In the genomic region with DNA sequence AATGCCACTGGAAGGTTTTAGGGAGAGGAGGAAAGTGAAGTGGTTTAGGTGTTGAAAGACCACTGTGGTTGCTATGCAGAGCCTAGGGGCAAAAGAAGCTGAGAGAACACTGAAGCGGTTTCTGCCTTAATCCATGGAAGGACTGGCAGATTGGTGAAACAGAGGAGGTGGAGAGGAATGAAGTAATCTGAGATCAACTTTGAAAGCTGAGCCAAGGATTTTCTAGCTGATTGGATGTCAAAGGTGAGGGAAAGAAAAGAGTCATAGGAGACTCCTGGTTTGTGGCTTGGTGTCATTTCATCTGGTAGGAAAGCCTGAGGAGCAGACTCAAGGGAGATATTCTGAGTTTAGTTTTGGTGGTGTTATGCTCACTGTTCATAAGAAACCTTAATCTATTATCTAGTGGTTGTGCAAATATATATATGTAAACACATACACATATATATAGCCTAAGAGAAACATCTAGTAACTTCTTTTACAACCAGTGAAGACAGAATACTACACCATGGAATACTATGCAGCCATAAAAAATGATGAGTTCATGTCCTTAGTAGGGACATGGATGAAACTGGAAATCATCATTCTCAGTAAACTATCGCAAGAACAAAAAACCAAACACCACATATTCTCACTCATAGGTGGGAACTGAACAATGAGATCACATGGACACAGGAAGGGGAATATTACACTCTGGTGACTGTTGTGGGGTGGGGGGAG, we compare ENCODE assay signal across 16 cellular contexts.
DNase-seq lines count a peak whose midpoint lies in the region; ATAC-seq and TF ChIP-seq lines count a peak whose summit lies in the region.
"Had no signal": no experiment of that assay in that cellular context is flagged by ENCODE, and none has a peak within 500 bp of the region (broad histone marks: within the 10 kb centered on the region; RNA-seq: fewer than 3 reads in every experiment).

No MANE protein-coding gene starts in this region.

- in situ Hi-C loops in GM13976 (cut with MboI; ENCODE audit: low sequenced_read_pairs, unreplicated experiment) = no loop called here

- TF ChIP-seq CTCF in HFFc6 (IDR thresholded peaks at IDR 0.05) = no peak
- no peak for TF ChIP-seq CTCF in foreskin keratinocyte (conservative IDR thresholded peaks at IDR 0.05)
- TF ChIP-seq CTCF in GM13976 (IDR thresholded peaks at IDR 0.05; ENCODE audit: borderline replicate concordance, control extremely low read depth, extremely low read depth, insufficient read depth, missing control alignments) = no peak
- no peak for TF ChIP-seq CTCF in gastroesophageal sphincter (IDR thresholded peaks at IDR 0.05)

- H3K9me3 Mint-ChIP-seq in HFFc6 = peaks cover 10% of the 10 kb centered on the region
- peaks cover 9% of the 10 kb centered on the region for H3K9me3 Mint-ChIP-seq in activated CD4-positive, alpha-beta memory T cell treated with anti-CD3 and anti-CD28 coated beads, Interleukin-2, amount 10 ng/mL, durations not matched to agents 7 days and 5 days
- H3K9me3 Mint-ChIP-seq: activated naive CD4-positive, alpha-beta T cell treated with anti-CD3 and anti-CD28 coated beads, Interleukin-2, amount 50 U/mL, for 24 hours had no signal

- POLR2A ChIA-PET in activated CD4-positive, alpha-beta memory T cell treated with anti-CD3 and anti-CD28 coated beads, Interleukin-2, amount 10 ng/mL, durations not matched to agents 7 days and 5 days (lab: Charles Lee) = no interaction called here

- H3K27ac ChIP-seq in ACC112 (ENCODE audit: low read depth, low read length) (peak overlapping the region; percentile 99), foreskin keratinocyte (peak overlapping the region; percentile 95), gastroesophageal sphincter (no peak overlapping the region)
- H3K27ac ChIP-seq: prostate gland had no signal

- peaks cover 16% of the 10 kb centered on the region for H3K36me3 Mint-ChIP-seq in HFFc6 (ENCODE audit: low read depth)
- H3K36me3 Mint-ChIP-seq in activated CD4-positive, alpha-beta memory T cell treated with anti-CD3 and anti-CD28 coated beads, Interleukin-2, amount 10 ng/mL, durations not matched to agents 7 days and 5 days (ENCODE audit: low read depth) = peaks cover 7% of the 10 kb centered on the region

- CTCF ChIA-PET in activated CD4-positive, alpha-beta memory T cell treated with anti-CD3 and anti-CD28 coated beads, Interleukin-2, amount 10 ng/mL, durations not matched to agents 7 days and 5 days (lab: Charles Lee) = no interaction called here

- 0 out of 2 replicates have a peak, but pooled peaks cover 7% of the 10 kb centered on the region for H3K36me3 ChIP-seq in ACC112 (ENCODE audit: insufficient read depth, low read length)
- H3K36me3 ChIP-seq in gastroesophageal sphincter = no peaks in the 10 kb centered on the region
- H3K36me3 ChIP-seq: BE2C, heart left ventricle, prostate gland had no signal

- peak overlapping the region; percentile 28 for H2AFZ ChIP-seq in ACC112 (ENCODE audit: low read length, unreplicated experiment)

- DNase-seq in HFFc6 = peak; percentile 3
- no peak for DNase-seq in activated CD4-positive, alpha-beta memory T cell treated with anti-CD3 and anti-CD28 coated beads, Interleukin-2, amount 10 ng/mL, durations not matched to agents 7 days and 5 days
- DNase-seq in foreskin keratinocyte = peak in 1 of 2 donors; percentile 75
- DNase-seq in GM13976 (ENCODE audit: low spot score) = no peak
- DNase-seq in NCI-H2196 (lab: John Stamatoyannopoulos, UW; ENCODE audit: unreplicated experiment) = no peak
- no peak for DNase-seq in NCI-H2029 (lab: John Stamatoyannopoulos, UW)
- DNase-seq: caudate nucleus, DMS53, endodermal cell, kidney had no signal

- no peaks in the 10 kb centered on the region; the same call in 1 of the 2 replicates for H3K27me3 Mint-ChIP-seq in HFFc6 (ENCODE audit: insufficient read depth)
- H3K27me3 Mint-ChIP-seq in activated CD4-positive, alpha-beta memory T cell treated with anti-CD3 and anti-CD28 coated beads, Interleukin-2, amount 10 ng/mL, durations not matched to agents 7 days and 5 days = peaks cover 2% of the 10 kb centered on the region
- H3K27me3 Mint-ChIP-seq: activated naive CD4-positive, alpha-beta T cell treated with anti-CD3 and anti-CD28 coated beads, Interleukin-2, amount 50 U/mL, for 24 hours had no signal

- TF ChIP-seq POLR2A in gastroesophageal sphincter (IDR thresholded peaks at IDR 0.05) = no peak

- WGBS in gastroesophageal sphincter (ENCODE audit: low coverage in 1 of 2), 2 donors = 75 to 100% methylated on average over 2 of the region's 2 CpGs

- peak overlapping the region; percentile 99 for H3K27ac Mint-ChIP-seq in HFFc6
- H3K27ac Mint-ChIP-seq in activated CD4-positive, alpha-beta memory T cell treated with anti-CD3 and anti-CD28 coated beads, Interleukin-2, amount 10 ng/mL, durations not matched to agents 7 days and 5 days = peak overlapping the region; percentile 71
- H3K27ac Mint-ChIP-seq: activated naive CD4-positive, alpha-beta T cell treated with anti-CD3 and anti-CD28 coated beads, Interleukin-2, amount 50 U/mL, for 24 hours; endodermal cell had no signal

- peaks cover 0 to 7% (median 0%) of the 10 kb centered on the region in 3 donors for H3K9me3 ChIP-seq in gastroesophageal sphincter
- H3K9me3 ChIP-seq: prostate gland had no signal

- TF ChIP-seq EP300 in gastroesophageal sphincter (IDR thresholded peaks at IDR 0.05) = no peak

- H3K4me1 ChIP-seq in ACC112 (ENCODE audit: control insufficient read depth, insufficient read depth, low read length, unreplicated experiment) = peaks cover 36% of the 10 kb centered on the region
- H3K4me1 ChIP-seq in foreskin keratinocyte = peaks cover 27% of the 10 kb centered on the region
- no peaks in the 10 kb centered on the region for H3K4me1 ChIP-seq in gastroesophageal sphincter
- H3K4me1 ChIP-seq: prostate gland had no signal

- H3K4me3 Mint-ChIP-seq in HFFc6 = peak overlapping the region; percentile 53; the same call in 1 of the 2 replicates
- H3K4me3 Mint-ChIP-seq in activated CD4-positive, alpha-beta memory T cell treated with anti-CD3 and anti-CD28 coated beads, Interleukin-2, amount 10 ng/mL, durations not matched to agents 7 days and 5 days = no peak overlapping the region
- H3K4me3 Mint-ChIP-seq: activated naive CD4-positive, alpha-beta T cell treated with anti-CD3 and anti-CD28 coated beads, Interleukin-2, amount 50 U/mL, for 24 hours; endodermal cell had no signal

- H3K4me3 ChIP-seq in ACC112 (ENCODE audit: low read depth, low read length) (peak overlapping the region; percentile 25; the same call in 1 of the 2 replicates), gastroesophageal sphincter (no peak overlapping the region)
- H3K4me3 ChIP-seq: heart left ventricle, prostate gland had no signal

- H3K79me2 ChIP-seq in ACC112 (ENCODE audit: control insufficient read depth, insufficient read depth, low read length, unreplicated experiment) = no peaks in the 10 kb centered on the region

- peak; percentile 0 for ATAC-seq in foreskin keratinocyte
- ATAC-seq in gastroesophageal sphincter = no peak

- peaks cover 59% of the 10 kb centered on the region for H3K4me1 Mint-ChIP-seq in HFFc6 (ENCODE audit: low read depth)
- H3K4me1 Mint-ChIP-seq in activated CD4-positive, alpha-beta memory T cell treated with anti-CD3 and anti-CD28 coated beads, Interleukin-2, amount 10 ng/mL, durations not matched to agents 7 days and 5 days = peaks cover 12% of the 10 kb centered on the region
- H3K4me1 Mint-ChIP-seq: activated naive CD4-positive, alpha-beta T cell treated with anti-CD3 and anti-CD28 coated beads, Interleukin-2, amount 50 U/mL, for 24 hours had no signal

- no peaks in the 10 kb centered on the region for H3K27me3 ChIP-seq in ACC112 (ENCODE audit: insufficient read depth, low read length)
- H3K27me3 ChIP-seq in foreskin keratinocyte = no peaks in the 10 kb centered on the region
- H3K27me3 ChIP-seq in gastroesophageal sphincter = no peaks in the 10 kb centered on the region
- H3K27me3 ChIP-seq: BE2C, heart left ventricle had no signal

Comparison
In these comparisons a context has a peak if more than half of its experiments do, and no peak if none do; other contexts are left out.
1. H3K27ac ChIP-seq: peak in ACC112 (single experiment) and foreskin keratinocyte (single experiment); none in gastroesophageal sphincter (0 of 4).